Comparison of ENCODE assay signal across 14 cellular contexts in genomic region chr7:36278069-36278766, GRCh38.
A peak's percentile ranks its signal among the peaks of the same experiment; 100 is the strongest.
DNase-seq lines count a peak whose midpoint lies in the region; ATAC-seq, FAIRE-seq and TF ChIP-seq lines count a peak whose summit lies in the region.
"Had no signal": no experiment of that assay in that cellular context is flagged by ENCODE, and none has a peak within 500 bp of the region (broad histone marks: within the 10 kb centered on the region; RNA-seq: fewer than 3 reads in every experiment).

No MANE protein-coding gene starts in this region.

- intact Hi-C loops in cardiac septum (cut with DNase I), result no loop called here

- peak overlapping the region; percentile 34 for H3K4me3 ChIP-seq in AG04450 (ENCODE audit: low read depth, low read length)
- H3K4me3 ChIP-seq in astrocyte (ENCODE audit: insufficient read depth, low read depth, low read length), result no peak overlapping the region
- H3K4me3 ChIP-seq: spleen had no signal

- H3K9me3 ChIP-seq in AG04450 (ENCODE audit: control insufficient read depth, insufficient read depth, low read length) (no peaks in the 10 kb centered on the region), astrocyte (ENCODE audit: insufficient read depth, low read depth, low read length) (no peaks in the 10 kb centered on the region)
- H3K9me3 ChIP-seq: neutrophil, spleen had no signal

- H3K27me3 Mint-ChIP-seq in astrocyte (ENCODE audit: low read depth, unreplicated experiment), result no peaks in the 10 kb centered on the region
- peaks cover 6% of the 10 kb centered on the region for H3K27me3 Mint-ChIP-seq in nephron progenitor cell (ENCODE audit: low read depth, poor library complexity)
- H3K27me3 Mint-ChIP-seq: activated CD4-positive, alpha-beta T cell treated with anti-CD3 and anti-CD28 coated beads for 36 hours; activated T-cell treated with anti-CD3 and anti-CD28 coated beads, Interleukin-2, amount 50 U/mL, for 24 hours had no signal

- TF ChIP-seq CTCF in AG04450 (IDR thresholded peaks at IDR 0.05; ENCODE audit: low read depth, low read length) (no peak), astrocyte (IDR thresholded peaks at IDR 0.05; ENCODE audit: insufficient read depth, low read depth, low read length) (no peak), nephron progenitor cell (IDR thresholded peaks at IDR 0.05) (no peak)

- H3K4me3 Mint-ChIP-seq in astrocyte (ENCODE audit: unreplicated experiment) (no peak overlapping the region), nephron progenitor cell (peak overlapping the region; percentile 51)
- H3K4me3 Mint-ChIP-seq: activated CD4-positive, alpha-beta T cell treated with anti-CD3 and anti-CD28 coated beads for 36 hours; activated T-cell treated with anti-CD3 and anti-CD28 coated beads, Interleukin-2, amount 50 U/mL, for 24 hours had no signal

- CTCF ChIA-PET in AG04450 (lab: Charles Lee), result no interaction called here
- CTCF ChIA-PET in HEK293T (lab: Yijun Ruan, JAX), result no interaction called here

- no peaks in the 10 kb centered on the region for H3K36me3 ChIP-seq in astrocyte (ENCODE audit: insufficient read depth, low read length)
- H3K36me3 ChIP-seq: neutrophil, spleen had no signal

- no peak overlapping the region for H3K9ac ChIP-seq in astrocyte (ENCODE audit: low read length)

- no peaks in the 10 kb centered on the region for H3K27me3 ChIP-seq in AG04450 (ENCODE audit: control insufficient read depth, insufficient read depth, low read length)
- no peaks in the 10 kb centered on the region for H3K27me3 ChIP-seq in astrocyte (ENCODE audit: insufficient read depth, low read length)
- H3K27me3 ChIP-seq: neutrophil had no signal

- ATAC-seq in activated naive CD4-positive, alpha-beta T cell treated with anti-CD3 and anti-CD28 coated beads, Interleukin-2, amount 50 U/mL, for 72 hours, result no peak
- ATAC-seq in HG03571 (IDR thresholded peaks at IDR 0.05; ENCODE audit: unreplicated experiment), result no peak

- no peaks in the 10 kb centered on the region for H4K20me1 ChIP-seq in astrocyte (ENCODE audit: insufficient read depth, low read length)

- H3K79me2 ChIP-seq in astrocyte (ENCODE audit: insufficient read depth, low read length), result no peaks in the 10 kb centered on the region

- peaks cover 32% of the 10 kb centered on the region for H3K4me1 ChIP-seq in astrocyte (ENCODE audit: insufficient read depth, low read length)

- peak overlapping the region; percentile 15 for H3K4me2 ChIP-seq in astrocyte (ENCODE audit: low read length)

- POLR2A ChIA-PET in AG04450 (lab: Yijun Ruan, JAX) (no interaction called here), HEK293T (lab: Yijun Ruan, JAX) (no interaction called here)

- FAIRE-seq in astrocyte (lab: Jason Lieb, UNC), result no peak
- FAIRE-seq: D721Med had no signal

- H3K27ac Mint-ChIP-seq in astrocyte (ENCODE audit: unreplicated experiment) (peak overlapping the region; percentile 16), nephron progenitor cell (peak overlapping the region; percentile 95)
- H3K27ac Mint-ChIP-seq in activated naive CD4-positive, alpha-beta T cell treated with anti-CD3 and anti-CD28 coated beads, Interleukin-2, amount 50 U/mL, for 72 hours, result no peak overlapping the region
- H3K27ac Mint-ChIP-seq: activated CD4-positive, alpha-beta T cell treated with anti-CD3 and anti-CD28 coated beads for 36 hours; activated T-cell treated with anti-CD3 and anti-CD28 coated beads, Interleukin-2, amount 50 U/mL, for 24 hours had no signal

- no peak overlapping the region for H2AFZ ChIP-seq in astrocyte (ENCODE audit: low read depth, low read length)

- H3K36me3 Mint-ChIP-seq in astrocyte (ENCODE audit: low read depth, unreplicated experiment) (no peaks in the 10 kb centered on the region), nephron progenitor cell (ENCODE audit: low read depth) (no peaks in the 10 kb centered on the region)
- H3K36me3 Mint-ChIP-seq in activated naive CD4-positive, alpha-beta T cell treated with anti-CD3 and anti-CD28 coated beads, Interleukin-2, amount 50 U/mL, for 72 hours, result no peaks in the 10 kb centered on the region

- H3K9me3 Mint-ChIP-seq in astrocyte (ENCODE audit: unreplicated experiment) (no peaks in the 10 kb centered on the region), nephron progenitor cell (no peaks in the 10 kb centered on the region)
- no peaks in the 10 kb centered on the region for H3K9me3 Mint-ChIP-seq in activated naive CD4-positive, alpha-beta T cell treated with anti-CD3 and anti-CD28 coated beads, Interleukin-2, amount 50 U/mL, for 72 hours
- H3K9me3 Mint-ChIP-seq: activated T-cell treated with anti-CD3 and anti-CD28 coated beads, Interleukin-2, amount 50 U/mL, for 24 hours had no signal

- peaks cover 38% of the 10 kb centered on the region for H3K4me1 Mint-ChIP-seq in astrocyte (ENCODE audit: low read depth, unreplicated experiment)
- peaks cover 83% of the 10 kb centered on the region for H3K4me1 Mint-ChIP-seq in nephron progenitor cell

- DNase-seq in AG04450 (ENCODE audit: low read depth, low spot score) (no peak), NCI-H146 (lab: John Stamatoyannopoulos, UW) (peak; percentile 34), astrocyte (ENCODE audit: low read depth) (no peak), nephron progenitor cell (no peak), HEK293T (ENCODE audit: extremely low spot score) (no peak), cardiac septum (ENCODE audit: low spot score) (no peak)
- no peak for DNase-seq in activated naive CD4-positive, alpha-beta T cell treated with anti-CD3 and anti-CD28 coated beads, Interleukin-2, amount 50 U/mL, for 72 hours (ENCODE audit: low spot score in 2 of 2)
- DNase-seq: activated CD4-positive, alpha-beta T cell treated with anti-CD3 and anti-CD28 coated beads for 36 hours; activated T-cell treated with anti-CD3 and anti-CD28 coated beads, Interleukin-2, amount 50 U/mL, for 24 hours; hypothalamus; spleen had no signal

- H3K27ac ChIP-seq in AG04450 (ENCODE audit: low read depth, low read length), result peak overlapping the region; percentile 75
- H3K27ac ChIP-seq in astrocyte (ENCODE audit: low read depth, low read length), result no peak overlapping the region
- H3K27ac ChIP-seq: spleen had no signal

TF ChIP-seq in HEK293T, 16 proteins besides CTCF, POLR2A, EP300 and RAD21:
- TF ChIP-seq ELF4 (IDR thresholded peaks at IDR 0.05) (no peak), FOXK2 (IDR thresholded peaks at IDR 0.05) (no peak), BHLHE40 (IDR thresholded peaks at IDR 0.05; ENCODE audit: borderline replicate concordance) (no peak), CTBP1 (IDR thresholded peaks at IDR 0.05; ENCODE audit: borderline replicate concordance) (no peak), FOXA1 (IDR thresholded peaks at IDR 0.05) (no peak), NFRKB (IDR thresholded peaks at IDR 0.05) (no peak), SUZ12 (IDR thresholded peaks at IDR 0.05) (no peak), ARNT (IDR thresholded peaks at IDR 0.05) (no peak), LEF1 (IDR thresholded peaks at IDR 0.05; ENCODE audit: borderline replicate concordance) (no peak), HDGF (IDR thresholded peaks at IDR 0.05; ENCODE audit: borderline replicate concordance) (no peak), FOXM1 (IDR thresholded peaks at IDR 0.05; ENCODE audit: borderline replicate concordance) (no peak), ZNF384 (IDR thresholded peaks at IDR 0.05) (no peak), TARDBP (IDR thresholded peaks at IDR 0.05) (no peak)

Comparison
In these comparisons a context has a peak if more than half of its experiments do, and no peak if none do; other contexts are left out.
1. H3K27ac Mint-ChIP-seq: peak in astrocyte (single experiment) and nephron progenitor cell (single experiment); none in activated naive CD4-positive, alpha-beta T cell treated with anti-CD3 and anti-CD28 coated beads, Interleukin-2, amount 50 U/mL, for 72 hours (0 of 2).